In genomic region chr2:101327863-101328394, GRCh38 we compare ENCODE assay signal across 11 cellular contexts. TPM values are rescaled to one million over a fixed set of nuclear protein-coding genes. Genes with fewer than 3 reads are reported as not detected.
A peak's percentile ranks its signal among the peaks of the same experiment; 100 is the strongest.
DNase-seq lines count a peak whose midpoint lies in the region; ATAC-seq and TF ChIP-seq lines count a peak whose summit lies in the region.
"Had no signal": no experiment of that assay in that cellular context is flagged by ENCODE, and none has a peak within 500 bp of the region (broad histone marks: within the 10 kb centered on the region; RNA-seq: fewer than 3 reads in every experiment).

No MANE protein-coding gene starts in this region.

- peak overlapping the region; percentile 8; the same call in 1 of the 2 replicates for H2AFZ ChIP-seq in PC-3 (ENCODE audit: low read length)

- H3K27ac Mint-ChIP-seq in activated CD4-positive, alpha-beta T cell treated with anti-CD3 and anti-CD28 coated beads, Interleukin-2, amount 10 ng/mL, durations not matched to agents 24 days and 14 days, result no peak overlapping the region
- no peak overlapping the region for H3K27ac Mint-ChIP-seq in activated CD4-positive, alpha-beta memory T cell treated with anti-CD3 and anti-CD28 coated beads for 36 hours
- H3K27ac Mint-ChIP-seq: activated CD4-positive, alpha-beta T cell treated with anti-CD3 and anti-CD28 coated beads, Interleukin-2, amount 10 ng/mL, durations not matched to agents 7 days and 5 days; brain had no signal

- H3K27me3 ChIP-seq in PC-3 (ENCODE audit: low read length) (no peaks in the 10 kb centered on the region), thymus (ENCODE audit: control insufficient read depth, insufficient read depth) (no peaks in the 10 kb centered on the region)

- no peaks in the 10 kb centered on the region for H3K27me3 Mint-ChIP-seq in activated CD4-positive, alpha-beta T cell treated with anti-CD3 and anti-CD28 coated beads, Interleukin-2, amount 10 ng/mL, durations not matched to agents 24 days and 14 days
- no peaks in the 10 kb centered on the region for H3K27me3 Mint-ChIP-seq in activated CD4-positive, alpha-beta memory T cell treated with anti-CD3 and anti-CD28 coated beads for 36 hours
- H3K27me3 Mint-ChIP-seq: activated CD4-positive, alpha-beta T cell treated with anti-CD3 and anti-CD28 coated beads, Interleukin-2, amount 10 ng/mL, durations not matched to agents 7 days and 5 days had no signal

- no peaks in the 10 kb centered on the region for H3K79me2 ChIP-seq in PC-3 (ENCODE audit: low read length)

- H3K27ac ChIP-seq in PC-3 (ENCODE audit: low read length) (peak overlapping the region; percentile 97), thymus (ENCODE audit: low read depth) (peak overlapping the region; percentile 84)

- H3K4me3 ChIP-seq in PC-3 (ENCODE audit: low read length) (peak overlapping the region; percentile 61), thymus (ENCODE audit: low read length) (no peak overlapping the region)

- ATAC-seq in PC-3, result peak; percentile 31

- H3K9me3 ChIP-seq in PC-3 (ENCODE audit: low read length) (peaks cover 9% of the 10 kb centered on the region; the same call in 1 of the 2 replicates), thymus (ENCODE audit: control insufficient read depth) (no peaks in the 10 kb centered on the region)

- CTCF ChIA-PET in PC-3 (lab: Charles Lee), result interaction anchor here (0.6 to 0.7 kb wide), 3 partner anchors 19 to 692 kb away, joined by 3 to 4 read pairs (median 3); no protein-coding TSS in a partner anchor
- CTCF ChIA-PET in activated CD4-positive, alpha-beta memory T cell treated with anti-CD3 and anti-CD28 coated beads for 36 hours (lab: Charles Lee), result interaction anchor here (1.4 to 6.8 kb wide), 2 partner anchors 14 to 17 kb away, joined by 4 to 80 read pairs; no protein-coding TSS in a partner anchor

- no peak for TF ChIP-seq CTCF in PC-3 (conservative IDR thresholded peaks at IDR 0.05; ENCODE audit: low read depth, low read length)

- no peaks in the 10 kb centered on the region for H3K9me3 Mint-ChIP-seq in activated CD4-positive, alpha-beta T cell treated with anti-CD3 and anti-CD28 coated beads, Interleukin-2, amount 10 ng/mL, durations not matched to agents 24 days and 14 days
- H3K9me3 Mint-ChIP-seq in activated CD4-positive, alpha-beta memory T cell treated with anti-CD3 and anti-CD28 coated beads for 36 hours, result peaks cover 3% of the 10 kb centered on the region

- BruUV-seq in PC-3 (replicated peaks; lab: Mats Ljungman, UMichigan), result TSS peak; percentile 49

- H3K36me3 ChIP-seq in PC-3 (ENCODE audit: low read depth, low read length), result no peaks in the 10 kb centered on the region
- H3K36me3 ChIP-seq in thymus (ENCODE audit: control insufficient read depth, insufficient read depth), result no peaks in the 10 kb centered on the region

- H3K4me1 ChIP-seq in PC-3 (ENCODE audit: insufficient read depth, low read length), result peaks cover 39% of the 10 kb centered on the region
- H3K4me1 ChIP-seq in thymus (ENCODE audit: control insufficient read depth, insufficient read depth, low read length), result peaks cover 28% of the 10 kb centered on the region

- H3K4me2 ChIP-seq in PC-3 (ENCODE audit: low read length), result peak overlapping the region; percentile 83

- 58% methylated on average over 5 of the region's 5 CpGs for WGBS in thymus

- peak; percentile 65 for DNase-seq in activated CD4-positive, alpha-beta T cell treated with anti-CD3 and anti-CD28 coated beads, Interleukin-2, amount 10 ng/mL, durations not matched to agents 24 days and 14 days
- no peak for DNase-seq in activated CD4-positive, alpha-beta T cell treated with anti-CD3 and anti-CD28 coated beads for 48 hours
- DNase-seq in PC-3 (peak; percentile 98), iPS-NIHi11 (ENCODE audit: low spot score) (peak; percentile 38), NCI-H774 (lab: John Stamatoyannopoulos, UW) (no peak)
- DNase-seq in stimulated activated CD4-positive, alpha-beta T cell treated with anti-CD3 and anti-CD28 coated beads, Interleukin-1b, Interleukin-23, amount 100 ng/mL, for 48 hours, result no peak
- no peak for DNase-seq in activated CD4-positive, alpha-beta memory T cell treated with anti-CD3 and anti-CD28 coated beads for 36 hours
- DNase-seq: NCI-H2227 treated with DMSO at 0.1 percent for 48 hours had no signal

- peak overlapping the region; percentile 85 for H3K9ac ChIP-seq in PC-3 (ENCODE audit: low read length)

- no peak overlapping the region for H3K4me3 Mint-ChIP-seq in activated CD4-positive, alpha-beta T cell treated with anti-CD3 and anti-CD28 coated beads, Interleukin-2, amount 10 ng/mL, durations not matched to agents 24 days and 14 days
- no peak overlapping the region for H3K4me3 Mint-ChIP-seq in activated CD4-positive, alpha-beta memory T cell treated with anti-CD3 and anti-CD28 coated beads for 36 hours
- H3K4me3 Mint-ChIP-seq: activated CD4-positive, alpha-beta T cell treated with anti-CD3 and anti-CD28 coated beads, Interleukin-2, amount 10 ng/mL, durations not matched to agents 7 days and 5 days; brain had no signal

- H3F3A ChIP-seq in PC-3 (ENCODE audit: low read length, unreplicated experiment), result peaks cover 14% of the 10 kb centered on the region

- H4K20me1 ChIP-seq in PC-3 (ENCODE audit: low read length), result no peaks in the 10 kb centered on the region

- intact Hi-C loops in activated CD4-positive, alpha-beta T cell treated with anti-CD3 and anti-CD28 coated beads, Interleukin-2, amount 10 ng/mL, durations not matched to agents 24 days and 14 days (cut with micrococcal nuclease), result loop anchor here (1.0 kb wide), 1 partner anchor 21 kb away; no protein-coding TSS in a partner anchor
- intact Hi-C loops in PC-3 (cut with micrococcal nuclease), result loop anchor here (1.0 to 5.0 kb wide), 2 partner anchors 20 to 51 kb away; partner anchors contain the start of gene RNF149
- intact Hi-C loops in activated CD4-positive, alpha-beta memory T cell treated with anti-CD3 and anti-CD28 coated beads for 36 hours (cut with micrococcal nuclease), result loop anchor here (1.0 to 5.0 kb wide), 2 partner anchors 21 to 76 kb away; partner anchors contain the start of gene CNOT11

- peaks cover 22% of the 10 kb centered on the region for H3K4me1 Mint-ChIP-seq in activated CD4-positive, alpha-beta T cell treated with anti-CD3 and anti-CD28 coated beads, Interleukin-2, amount 10 ng/mL, durations not matched to agents 24 days and 14 days
- H3K4me1 Mint-ChIP-seq in activated CD4-positive, alpha-beta memory T cell treated with anti-CD3 and anti-CD28 coated beads for 36 hours (ENCODE audit: low read depth), result peaks cover 33% of the 10 kb centered on the region

- POLR2A ChIA-PET in PC-3 (lab: Charles Lee; ENCODE audit: unreplicated experiment), result no interaction called here
- POLR2A ChIA-PET in activated CD4-positive, alpha-beta memory T cell treated with anti-CD3 and anti-CD28 coated beads for 36 hours (lab: Charles Lee), result interaction anchor here (1.2 to 1.7 kb wide), 2 partner anchors 19 to 21 kb away, joined by 4 to 10 read pairs; partner anchors contain the start of gene RNF149

- no peaks in the 10 kb centered on the region for H3K9me2 ChIP-seq in PC-3 (replicated peaks; ENCODE audit: low read length)

- H3K36me3 Mint-ChIP-seq in activated CD4-positive, alpha-beta T cell treated with anti-CD3 and anti-CD28 coated beads, Interleukin-2, amount 10 ng/mL, durations not matched to agents 24 days and 14 days (ENCODE audit: low read depth), result peaks cover 2% of the 10 kb centered on the region
- no peaks in the 10 kb centered on the region for H3K36me3 Mint-ChIP-seq in activated CD4-positive, alpha-beta memory T cell treated with anti-CD3 and anti-CD28 coated beads for 36 hours
- H3K36me3 Mint-ChIP-seq: brain had no signal

RNA-seq across cellular contexts. Expression of gene RNF149, which starts 19.4 kb away (rescaled TPM):
- 40.3 and 40.7 TPM in 2 replicates for total RNA-seq in activated CD4-positive, alpha-beta T cell treated with anti-CD3 and anti-CD28 coated beads, Interleukin-2, amount 10 ng/mL, durations not matched to agents 24 days and 14 days
- 47.3 and 68.0 TPM in 2 replicates for total RNA-seq in PC-3 (2014; rRNA removed)
- polyA plus RNA-seq in thymus, result 105 TPM
- 10 to 100 TPM; 42.1 to 46.9 TPM for total RNA-seq in activated CD4-positive, alpha-beta memory T cell treated with anti-CD3 and anti-CD28 coated beads for 36 hours

RNA-seq across cellular contexts. Expression of gene CREG2, which starts 59.4 kb away (rescaled TPM):
- not detected in 2 replicates for total RNA-seq in activated CD4-positive, alpha-beta T cell treated with anti-CD3 and anti-CD28 coated beads, Interleukin-2, amount 10 ng/mL, durations not matched to agents 24 days and 14 days
- total RNA-seq in PC-3 (2014; rRNA removed), result 40.0 and 67.9 TPM in 2 replicates
- 0.07 TPM for polyA plus RNA-seq in thymus
- not detected for total RNA-seq in activated CD4-positive, alpha-beta memory T cell treated with anti-CD3 and anti-CD28 coated beads for 36 hours

Comparison
In these comparisons a context has a peak if more than half of its experiments do, and no peak if none do; other contexts are left out.
1. DNase-seq: peak in activated CD4-positive, alpha-beta T cell treated with anti-CD3 and anti-CD28 coated beads, Interleukin-2, amount 10 ng/mL, durations not matched to agents 24 days and 14 days (single experiment), PC-3 (single experiment) and iPS-NIHi11 (single experiment); none in activated CD4-positive, alpha-beta T cell treated with anti-CD3 and anti-CD28 coated beads for 48 hours (single experiment), stimulated activated CD4-positive, alpha-beta T cell treated with anti-CD3 and anti-CD28 coated beads, Interleukin-1b, Interleukin-23, amount 100 ng/mL, for 48 hours (single experiment), activated CD4-positive, alpha-beta memory T cell treated with anti-CD3 and anti-CD28 coated beads for 36 hours (single experiment) and NCI-H774 (single experiment).
2. RNA of gene CREG2, which starts 59.4 kb away (total RNA-seq): 40.0 to 67.9 TPM in PC-3; not detected in activated CD4-positive, alpha-beta T cell treated with anti-CD3 and anti-CD28 coated beads, Interleukin-2, amount 10 ng/mL, durations not matched to agents 24 days and 14 days and not detected in activated CD4-positive, alpha-beta memory T cell treated with anti-CD3 and anti-CD28 coated beads for 36 hours; every median in the first group is over 10 times any median in the second.